8 cellular contexts compared by ENCODE assay signal in the genomic region with DNA sequence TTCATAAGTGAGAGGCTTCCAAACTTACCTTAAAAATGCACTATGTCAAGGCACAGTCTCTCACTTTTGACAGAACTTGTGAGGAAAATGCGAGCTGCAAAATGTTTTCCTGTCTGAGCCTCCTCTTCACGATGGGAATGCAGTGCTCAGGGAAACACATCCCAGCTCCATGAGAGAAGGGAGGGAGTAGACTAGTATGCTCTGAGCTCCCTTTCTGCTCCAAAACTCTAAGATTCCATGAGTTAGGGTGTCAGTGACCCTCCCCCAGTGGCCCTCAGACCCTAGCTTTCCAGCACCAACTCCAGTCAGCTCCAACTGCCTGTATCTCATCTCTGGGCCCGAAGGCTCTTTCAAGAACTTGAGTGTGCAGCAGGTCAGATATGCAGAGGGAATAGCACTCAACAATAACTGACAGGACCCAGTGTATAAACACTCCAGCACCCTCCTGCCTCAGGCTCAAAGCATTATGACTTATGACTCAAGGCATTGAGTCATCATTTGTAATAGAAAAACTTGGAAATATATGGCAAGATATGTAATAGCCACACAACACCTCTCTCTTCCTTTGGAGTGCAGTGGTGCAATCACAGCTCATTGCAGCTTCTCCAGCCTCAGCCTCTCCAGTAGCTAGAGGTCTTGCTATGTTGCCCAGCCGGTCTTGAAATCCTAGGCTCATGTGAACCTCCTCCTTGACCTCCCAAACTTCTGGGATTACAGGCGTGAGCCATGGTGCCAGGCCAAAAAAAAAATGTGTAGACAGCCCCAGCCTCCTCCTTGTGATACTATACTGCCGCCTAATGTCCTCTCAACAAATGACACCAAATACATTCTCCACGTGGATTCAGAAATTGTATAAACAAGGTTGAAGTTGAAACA. TPM values are rescaled to one million over a fixed set of nuclear protein-coding genes. Genes with fewer than 3 reads are reported as not detected.
DNase-seq lines count a peak whose midpoint lies in the region; FAIRE-seq lines count a peak whose summit lies in the region.

No MANE protein-coding gene starts in this region.

- peak overlapping the region; percentile 20 for H3K27ac ChIP-seq in mesenchymal stem cell (ENCODE audit: low read length, poor library complexity, severe bottlenecking)

- H3K9me3 ChIP-seq in mesenchymal stem cell (ENCODE audit: control insufficient read depth, low read length), result peaks cover 4% of the 10 kb centered on the region

- intact Hi-C loops in activated CD4-positive, alpha-beta T cell treated with anti-CD3 and anti-CD28 coated beads, Interleukin-2, amount 10 ng/mL, durations not matched to agents 24 days and 14 days (cut with micrococcal nuclease), result loop anchor here (1.0 to 2.0 kb wide), 3 partner anchors 96 to 184 kb away; a partner anchor contains a TSS

- H2AK5ac ChIP-seq in mesenchymal stem cell (ENCODE audit: low read length, severe bottlenecking), result no peak overlapping the region

- no peak overlapping the region for H3K23ac ChIP-seq in mesenchymal stem cell (ENCODE audit: low read length in 2 of 2)

- no peak overlapping the region for H3K27ac Mint-ChIP-seq in activated CD4-positive, alpha-beta T cell treated with anti-CD3 and anti-CD28 coated beads, Interleukin-2, amount 10 ng/mL, durations not matched to agents 24 days and 14 days

- 41% methylated on average over 6 of the region's 7 CpGs for WGBS in mesenchymal stem cell

- no peak overlapping the region for H3K18ac ChIP-seq in mesenchymal stem cell (ENCODE audit: low read depth in 1 of 2, low read length in 2 of 2)

- no peak overlapping the region for H4K91ac ChIP-seq in mesenchymal stem cell (ENCODE audit: low read length)

- no peaks in the 10 kb centered on the region for H3K36me3 ChIP-seq in mesenchymal stem cell (ENCODE audit: control insufficient read depth in 1 of 2, insufficient read depth in 2 of 2, low read depth in 1 of 2, low read length in 2 of 2)

- H3K79me1 ChIP-seq in mesenchymal stem cell (replicated peaks; ENCODE audit: low read length, poor library complexity, severe bottlenecking), result no peaks in the 10 kb centered on the region

- no peak overlapping the region for H3K14ac ChIP-seq in mesenchymal stem cell (ENCODE audit: low read length in 2 of 2)

- no peaks in the 10 kb centered on the region for H3K36me3 Mint-ChIP-seq in activated CD4-positive, alpha-beta T cell treated with anti-CD3 and anti-CD28 coated beads, Interleukin-2, amount 10 ng/mL, durations not matched to agents 24 days and 14 days (ENCODE audit: low read depth)

- DNase-seq in activated CD4-positive, alpha-beta T cell treated with anti-CD3 and anti-CD28 coated beads, Interleukin-2, amount 10 ng/mL, durations not matched to agents 24 days and 14 days, result peak; percentile 77
- DNase-seq in activated CD4-positive, alpha-beta T cell treated with anti-CD3 and anti-CD28 coated beads, Interleukin-2, amount 50 U/mL, for 1 hour, result no peak
- DNase-seq in HuH-7.5 (ENCODE audit: low spot score) (peak; percentile 62), RCC 7860 (ENCODE audit: low spot score) (peak; percentile 72), dermis microvascular lymphatic vessel endothelial cell (ENCODE audit: low read depth in 2 of 2) (peak; percentile 18 to 46), mesenchymal stem cell (peak; percentile 66), T-helper 9 cell (no peak), OCI-M2 (lab: John Stamatoyannopoulos, UW; ENCODE audit: unreplicated experiment) (no peak)

- H3K4me3 Mint-ChIP-seq in activated CD4-positive, alpha-beta T cell treated with anti-CD3 and anti-CD28 coated beads, Interleukin-2, amount 10 ng/mL, durations not matched to agents 24 days and 14 days, result no peak overlapping the region

- H2BK5ac ChIP-seq in mesenchymal stem cell (ENCODE audit: low read depth, low read length, poor library complexity, severe bottlenecking), result no peak overlapping the region

- H2BK15ac ChIP-seq in mesenchymal stem cell (ENCODE audit: low read depth, poor library complexity, severe bottlenecking), result no peak overlapping the region

- peak overlapping the region; percentile 3 for H2AFZ ChIP-seq in mesenchymal stem cell (ENCODE audit: low read depth, low read length)

- H3K4me2 ChIP-seq in mesenchymal stem cell (ENCODE audit: low read length, poor library complexity, severe bottlenecking), result no peak overlapping the region

- H2BK12ac ChIP-seq in mesenchymal stem cell (ENCODE audit: low read length in 2 of 2), result no peak overlapping the region

- peaks cover 5% of the 10 kb centered on the region for H3K9me3 Mint-ChIP-seq in activated CD4-positive, alpha-beta T cell treated with anti-CD3 and anti-CD28 coated beads, Interleukin-2, amount 10 ng/mL, durations not matched to agents 24 days and 14 days

- H3K27me3 Mint-ChIP-seq in activated CD4-positive, alpha-beta T cell treated with anti-CD3 and anti-CD28 coated beads, Interleukin-2, amount 10 ng/mL, durations not matched to agents 24 days and 14 days, result peaks cover 20% of the 10 kb centered on the region

- H3K9ac ChIP-seq in mesenchymal stem cell (ENCODE audit: low read length), result peak overlapping the region; percentile 47

- H3K4ac ChIP-seq in mesenchymal stem cell (ENCODE audit: low read depth in 1 of 2, low read length in 2 of 2), result no peak overlapping the region

- peaks cover 0 to 3% of the 10 kb centered on the region in 2 experiments for H3K27me3 ChIP-seq in mesenchymal stem cell (ENCODE audit: control insufficient read depth in 1 of 2, insufficient read depth in 1 of 2, low read length in 2 of 2)

- peaks cover 11% of the 10 kb centered on the region for H3K4me1 ChIP-seq in mesenchymal stem cell (ENCODE audit: control insufficient read depth, insufficient read depth, low read depth, low read length)

- peak; percentile 46 for FAIRE-seq in RCC 7860 (lab: Jason Lieb, UNC)

- H3K4me3 ChIP-seq in mesenchymal stem cell (ENCODE audit: insufficient read depth in 1 of 2, low read depth in 1 of 2, low read length in 2 of 2), result no peak overlapping the region

- no peak overlapping the region for H4K8ac ChIP-seq in mesenchymal stem cell (ENCODE audit: low read length)

- peaks cover 2% of the 10 kb centered on the region for H3K4me1 Mint-ChIP-seq in activated CD4-positive, alpha-beta T cell treated with anti-CD3 and anti-CD28 coated beads, Interleukin-2, amount 10 ng/mL, durations not matched to agents 24 days and 14 days

- no peak overlapping the region for H2BK120ac ChIP-seq in mesenchymal stem cell (ENCODE audit: low read depth, low read length)

RNA-seq across cellular contexts. Expression of a gene that starts 16.7 kb away (rescaled TPM):
- 42.1 and 44.2 TPM in 2 replicates for total RNA-seq in activated CD4-positive, alpha-beta T cell treated with anti-CD3 and anti-CD28 coated beads, Interleukin-2, amount 10 ng/mL, durations not matched to agents 24 days and 14 days
- 31.3 and 43.0 TPM in 2 replicates for total RNA-seq in dermis microvascular lymphatic vessel endothelial cell
- 29.8 TPM for polyA plus RNA-seq in mesenchymal stem cell (2013, experiment 1 of 2)
- 27.3 TPM for polyA plus RNA-seq in mesenchymal stem cell (2013, experiment 2 of 2)

Comparison
In these comparisons a context has a peak if more than half of its experiments do, and no peak if none do; other contexts are left out.
1. DNase-seq: peak in activated CD4-positive, alpha-beta T cell treated with anti-CD3 and anti-CD28 coated beads, Interleukin-2, amount 10 ng/mL, durations not matched to agents 24 days and 14 days (single experiment), HuH-7.5 (single experiment), RCC 7860 (single experiment), dermis microvascular lymphatic vessel endothelial cell (2 of 2) and mesenchymal stem cell (single experiment); none in activated CD4-positive, alpha-beta T cell treated with anti-CD3 and anti-CD28 coated beads, Interleukin-2, amount 50 U/mL, for 1 hour (single experiment), T-helper 9 cell (single experiment) and OCI-M2 (single experiment).